Comparison of ENCODE assay signal across 20 cellular contexts in genomic region chr11:44789466-44789865, GRCh38.
DNase-seq lines count a peak whose midpoint lies in the region; FAIRE-seq and TF ChIP-seq lines count a peak whose summit lies in the region.
"Had no signal": no experiment of that assay in that cellular context is flagged by ENCODE, and none has a peak within 500 bp of the region (broad histone marks: within the 10 kb centered on the region; RNA-seq: fewer than 3 reads in every experiment).

No MANE protein-coding gene starts in this region.

- peaks cover 15% of the 10 kb centered on the region for H3K4me1 Mint-ChIP-seq in astrocyte (ENCODE audit: low read depth, unreplicated experiment)
- H3K4me1 Mint-ChIP-seq in endothelial cell (ENCODE audit: unreplicated experiment) = peaks cover 87% of the 10 kb centered on the region
- H3K4me1 Mint-ChIP-seq in osteocyte (ENCODE audit: unreplicated experiment) = peaks cover 40% of the 10 kb centered on the region

- DNase-seq in astrocyte (ENCODE audit: low read depth) = no peak
- DNase-seq in endothelial cell (ENCODE audit: low spot score) = no peak
- no peak for DNase-seq in osteocyte (ENCODE audit: extremely low spot score, unreplicated experiment)
- DNase-seq in epidermal melanocyte (ENCODE audit: insufficient read length, low spot score) = no peak
- no peak for DNase-seq in NCI-H345 treated with DMSO at 0.1 percent for 48 hours (lab: John Stamatoyannopoulos, UW; ENCODE audit: unreplicated experiment)
- no peak for DNase-seq in COLO829 (ENCODE audit: low spot score)
- DNase-seq: Calu3; CD8-positive, alpha-beta T cell; DMS153; GDM1; GOT3; NCI-H1417; NCI-H1694 treated with DMSO at 0.1 percent for 48 hours; NCI-H2081 treated with DMSO at 0.1 percent for 48 hours; NCI-H446; NCI-H526 had no signal

- no peaks in the 10 kb centered on the region for H3K36me3 ChIP-seq in BLaER1
- H3K36me3 ChIP-seq in astrocyte (ENCODE audit: insufficient read depth, low read length) = no peaks in the 10 kb centered on the region
- H3K36me3 ChIP-seq: SJSA1 had no signal

- no peaks in the 10 kb centered on the region for H3K79me2 ChIP-seq in astrocyte (ENCODE audit: insufficient read depth, low read length)

- H3K4me1 ChIP-seq in BLaER1 (peaks cover 21% of the 10 kb centered on the region), astrocyte (ENCODE audit: insufficient read depth, low read length) (no peaks in the 10 kb centered on the region)
- H3K4me1 ChIP-seq: A549, SJSA1 had no signal

- no peak for FAIRE-seq in astrocyte (lab: Jason Lieb, UNC)
- FAIRE-seq: A549, GM18507 had no signal

- no peaks in the 10 kb centered on the region for H3K27me3 ChIP-seq in BLaER1
- peaks cover 58% of the 10 kb centered on the region for H3K27me3 ChIP-seq in astrocyte (ENCODE audit: insufficient read depth, low read length)
- H3K27me3 ChIP-seq: SJSA1 had no signal

- H4K20me1 ChIP-seq in BLaER1 (no peaks in the 10 kb centered on the region), astrocyte (ENCODE audit: insufficient read depth, low read length) (no peaks in the 10 kb centered on the region)

- H3K4me3 ChIP-seq in BLaER1 (no peak overlapping the region), astrocyte (ENCODE audit: insufficient read depth, low read depth, low read length) (no peak overlapping the region)
- H3K4me3 ChIP-seq: A549, SJSA1 had no signal

- H3K4me2 ChIP-seq in BLaER1 = peak overlapping the region; percentile 57
- peak overlapping the region; percentile 23 for H3K4me2 ChIP-seq in astrocyte (ENCODE audit: low read length)
- H3K4me2 ChIP-seq: A549 had no signal

- no peak overlapping the region for H2AFZ ChIP-seq in astrocyte (ENCODE audit: low read depth, low read length)

- no peak overlapping the region for H3K4me3 Mint-ChIP-seq in astrocyte (ENCODE audit: unreplicated experiment)
- peak overlapping the region; percentile 80 for H3K4me3 Mint-ChIP-seq in endothelial cell (ENCODE audit: unreplicated experiment)
- H3K4me3 Mint-ChIP-seq in osteocyte (ENCODE audit: unreplicated experiment) = no peak overlapping the region
- H3K4me3 Mint-ChIP-seq: CD8-positive, alpha-beta T cell had no signal

- peaks cover 69% of the 10 kb centered on the region for H3K27me3 Mint-ChIP-seq in astrocyte (ENCODE audit: low read depth, unreplicated experiment)
- peaks cover 26% of the 10 kb centered on the region for H3K27me3 Mint-ChIP-seq in endothelial cell (ENCODE audit: unreplicated experiment)
- H3K27me3 Mint-ChIP-seq in osteocyte (ENCODE audit: unreplicated experiment) = peaks cover 8% of the 10 kb centered on the region

- H3K9me3 Mint-ChIP-seq in astrocyte (ENCODE audit: unreplicated experiment) (no peaks in the 10 kb centered on the region), endothelial cell (ENCODE audit: unreplicated experiment) (no peaks in the 10 kb centered on the region), osteocyte (ENCODE audit: unreplicated experiment) (no peaks in the 10 kb centered on the region)
- H3K9me3 Mint-ChIP-seq: CD8-positive, alpha-beta T cell had no signal

- H3K27ac Mint-ChIP-seq in astrocyte (ENCODE audit: unreplicated experiment) (no peak overlapping the region), endothelial cell (ENCODE audit: unreplicated experiment) (peak overlapping the region; percentile 94), osteocyte (ENCODE audit: unreplicated experiment) (peak overlapping the region; percentile 51)
- H3K27ac Mint-ChIP-seq: CD8-positive, alpha-beta T cell had no signal

- no peak overlapping the region for H3K9ac ChIP-seq in BLaER1
- no peak overlapping the region for H3K9ac ChIP-seq in astrocyte (ENCODE audit: low read length)

- H3K27ac ChIP-seq in BLaER1 (no peak overlapping the region), astrocyte (ENCODE audit: low read depth, low read length) (no peak overlapping the region)
- H3K27ac ChIP-seq: A549, SJSA1 had no signal

- TF ChIP-seq CTCF in astrocyte (IDR thresholded peaks at IDR 0.05; ENCODE audit: insufficient read depth, low read depth, low read length) (no peak), endothelial cell (IDR thresholded peaks at IDR 0.05; ENCODE audit: unreplicated experiment) (no peak), osteocyte (IDR thresholded peaks at IDR 0.05) (no peak)

- H3K36me3 Mint-ChIP-seq in astrocyte (ENCODE audit: low read depth, unreplicated experiment) (peaks cover 4% of the 10 kb centered on the region), endothelial cell (ENCODE audit: low read depth, unreplicated experiment) (peaks cover 33% of the 10 kb centered on the region), osteocyte (ENCODE audit: unreplicated experiment) (no peaks in the 10 kb centered on the region)
- H3K36me3 Mint-ChIP-seq: CD8-positive, alpha-beta T cell had no signal

- no peaks in the 10 kb centered on the region for H3K9me3 ChIP-seq in BLaER1
- no peaks in the 10 kb centered on the region for H3K9me3 ChIP-seq in astrocyte (ENCODE audit: insufficient read depth, low read depth, low read length)
- H3K9me3 ChIP-seq: A549, SJSA1 had no signal
